ENCODE assay signal across 8 cellular contexts in genomic region chr1:153776352-153776751, GRCh38. TPM values are rescaled to one million over a fixed set of nuclear protein-coding genes. Genes with fewer than 3 reads are reported as not detected.
DNase-seq lines count a peak whose midpoint lies in the region; TF ChIP-seq lines count a peak whose summit lies in the region.

No MANE protein-coding gene starts in this region.

- peaks cover 2% of the 10 kb centered on the region for H3K36me3 ChIP-seq in kidney epithelial cell (ENCODE audit: control insufficient read depth, insufficient read depth, low read length)

- H3K27me3 ChIP-seq in kidney epithelial cell (ENCODE audit: control insufficient read depth, insufficient read depth, low read length) = no peaks in the 10 kb centered on the region

- peak overlapping the region; percentile 83 for H3K4me3 Mint-ChIP-seq in T-helper 2 cell treated with Interferon-gamma antibody and Interleukin-4, amounts not matched to agents 5 μg/mL and 100 μg/mL, for 36 hours

- no peak overlapping the region for H3K27ac Mint-ChIP-seq in T-helper 2 cell treated with Interferon-gamma antibody and Interleukin-4, amounts not matched to agents 5 μg/mL and 100 μg/mL, for 36 hours

- no peaks in the 10 kb centered on the region for H3K9me3 Mint-ChIP-seq in T-helper 2 cell treated with Interferon-gamma antibody and Interleukin-4, amounts not matched to agents 5 μg/mL and 100 μg/mL, for 36 hours

- H3K4me3 ChIP-seq in kidney epithelial cell (ENCODE audit: low read depth, low read length) = peak overlapping the region; percentile 40

- no peak for TF ChIP-seq CTCF in kidney epithelial cell (IDR thresholded peaks at IDR 0.05; ENCODE audit: insufficient read depth, low read length, poor library complexity, severe bottlenecking)

- H3K27ac ChIP-seq in angular gyrus (ENCODE audit: low read depth, low read length) (peak overlapping the region; percentile 10), temporal lobe (ENCODE audit: low read depth, low read length) (peak overlapping the region; percentile 69)

- H3K4me1 Mint-ChIP-seq in T-helper 2 cell treated with Interferon-gamma antibody and Interleukin-4, amounts not matched to agents 5 μg/mL and 100 μg/mL, for 36 hours (ENCODE audit: low read depth) = peaks cover 17% of the 10 kb centered on the region

- no peaks in the 10 kb centered on the region for H3K27me3 Mint-ChIP-seq in T-helper 2 cell treated with Interferon-gamma antibody and Interleukin-4, amounts not matched to agents 5 μg/mL and 100 μg/mL, for 36 hours (ENCODE audit: low read depth)

- H3K36me3 Mint-ChIP-seq in T-helper 2 cell treated with Interferon-gamma antibody and Interleukin-4, amounts not matched to agents 5 μg/mL and 100 μg/mL, for 36 hours (ENCODE audit: low read depth) = peaks cover 13% of the 10 kb centered on the region

- no peak for DNase-seq in T-helper 2 cell treated with Interferon-gamma antibody and Interleukin-4, amounts not matched to agents 5 μg/mL and 100 μg/mL, for 36 hours (ENCODE audit: low spot score)
- DNase-seq in T-helper 2 cell = no peak
- DNase-seq in kidney epithelial cell (ENCODE audit: low read depth) = no peak
- DNase-seq in activated CD8-positive, alpha-beta memory T cell treated with anti-CD3 and anti-CD28 coated beads, Interleukin-2, amount 50 U/mL, for 4 hours = no peak
- DNase-seq in activated effector memory CD4-positive, alpha-beta T cell treated with anti-CD3 and anti-CD28 coated beads, Interleukin-2, amount 50 U/mL, for 16 hours = no peak
- no peak for DNase-seq in MV-4-11 (lab: John Stamatoyannopoulos, UW)

RNA-seq across cellular contexts. Expression of gene SLC27A3, which starts 1.1 kb away (rescaled TPM):
- total RNA-seq in kidney epithelial cell (2.7 and 6.2 TPM in 2 replicates), temporal lobe (9.3 TPM)

RNA-seq across cellular contexts. Expression of gene INTS3, which starts 48.5 kb away (rescaled TPM):
- total RNA-seq in kidney epithelial cell (33.8 and 36.4 TPM in 2 replicates), temporal lobe (32.2 TPM)
